9 cellular contexts compared by ENCODE assay signal in genomic region chr17:2057714-2058520, GRCh38. TPM values are rescaled to one million over a fixed set of nuclear protein-coding genes. Genes with fewer than 3 reads are reported as not detected.
DNase-seq lines count a peak whose midpoint lies in the region; ATAC-seq and TF ChIP-seq lines count a peak whose summit lies in the region.
"Had no signal": no experiment of that assay in that cellular context is flagged by ENCODE, and none has a peak within 500 bp of the region (broad histone marks: within the 10 kb centered on the region; RNA-seq: fewer than 3 reads in every experiment).

No MANE protein-coding gene starts in this region.

- peak overlapping the region; percentile 93 for H3K4me2 ChIP-seq in smooth muscle cell
- H3K4me2 ChIP-seq: KMS-11 had no signal

- peaks cover 4% of the 10 kb centered on the region for H3K79me2 ChIP-seq in smooth muscle cell (ENCODE audit: low read depth)

- TF ChIP-seq CTCF in GM12875 (IDR thresholded peaks at IDR 0.05; ENCODE audit: borderline replicate concordance, insufficient read depth, low read depth, low read length) = no peak
- TF ChIP-seq CTCF in smooth muscle cell (IDR thresholded peaks at IDR 0.05; ENCODE audit: borderline replicate concordance, insufficient read depth, poor library complexity, severe bottlenecking) = no peak
- TF ChIP-seq CTCF in BE2C (IDR thresholded peaks at IDR 0.05; ENCODE audit: low read depth, low read length) = no peak

- no peak overlapping the region for H3K9ac ChIP-seq in smooth muscle cell (ENCODE audit: low read depth)
- H3K9ac ChIP-seq: KMS-11 had no signal

- peaks cover 42% of the 10 kb centered on the region for H3K4me1 Mint-ChIP-seq in activated CD4-positive, alpha-beta memory T cell treated with anti-CD3 and anti-CD28 coated beads, Interleukin-2, amount 10 ng/mL, durations not matched to agents 7 days and 5 days

- CTCF ChIA-PET in activated CD4-positive, alpha-beta memory T cell treated with anti-CD3 and anti-CD28 coated beads, Interleukin-2, amount 10 ng/mL, durations not matched to agents 7 days and 5 days (lab: Charles Lee) = interaction anchor here (0.9 to 7.9 kb wide), 24 partner anchors 11 to 337 kb away, joined by 3 to 210 read pairs (median 4); partner anchors contain the start of gene TSR1

- H3K9me3 ChIP-seq in smooth muscle cell (replicated peaks; ENCODE audit: low read depth) (no peaks in the 10 kb centered on the region), BE2C (no peaks in the 10 kb centered on the region)

- H3K27me3 ChIP-seq in smooth muscle cell (ENCODE audit: low read depth) = peaks cover 29% of the 10 kb centered on the region
- H3K27me3 ChIP-seq in BE2C = peaks cover 15% of the 10 kb centered on the region

- H3K4me3 Mint-ChIP-seq in activated CD4-positive, alpha-beta memory T cell treated with anti-CD3 and anti-CD28 coated beads, Interleukin-2, amount 10 ng/mL, durations not matched to agents 7 days and 5 days = peak overlapping the region; percentile 50

- H3K36me3 ChIP-seq in smooth muscle cell (ENCODE audit: low read depth) (no peaks in the 10 kb centered on the region), BE2C (no peaks in the 10 kb centered on the region)

- H3K4me1 ChIP-seq in smooth muscle cell (ENCODE audit: low read depth) = peaks cover 16% of the 10 kb centered on the region
- no peaks in the 10 kb centered on the region for H3K4me1 ChIP-seq in BE2C

- WGBS in smooth muscle cell (ENCODE audit: low lambda C conversion rate) = 60% methylated on average over 77 of the region's 98 CpGs

- H3F3A ChIP-seq in smooth muscle cell (ENCODE audit: low read depth) = peaks cover 8% of the 10 kb centered on the region

- no peak for DNase-seq in activated CD4-positive, alpha-beta memory T cell treated with anti-CD3 and anti-CD28 coated beads, Interleukin-2, amount 10 ng/mL, durations not matched to agents 7 days and 5 days
- peak; percentile 56 for DNase-seq in left ventricle myocardium superior
- no peak for DNase-seq in smooth muscle cell (lab: John Stamatoyannopoulos, UW; ENCODE audit: unreplicated experiment)
- DNase-seq in NCI-H526 treated with DMSO at 0.1 percent for 48 hours (lab: John Stamatoyannopoulos, UW) = no peak
- no peak for DNase-seq in BE2C

- H2AFZ ChIP-seq in smooth muscle cell (ENCODE audit: low read depth) = no peak overlapping the region

- ATAC-seq in left ventricle myocardium superior = no peak
- no peak for ATAC-seq in GM21423 (IDR thresholded peaks at IDR 0.05; ENCODE audit: unreplicated experiment)
- no peak for ATAC-seq in HG03520 (IDR thresholded peaks at IDR 0.05; ENCODE audit: unreplicated experiment)

- POLR2A ChIA-PET in activated CD4-positive, alpha-beta memory T cell treated with anti-CD3 and anti-CD28 coated beads, Interleukin-2, amount 10 ng/mL, durations not matched to agents 7 days and 5 days (lab: Charles Lee) = interaction anchor here (0.7 to 5.9 kb wide), 16 partner anchors 12 to 279 kb away, joined by 3 to 94 read pairs (median 4); partner anchors contain the start of genes RTN4RL1, SGSM2 and TSR1

- intact Hi-C loops in left ventricle myocardium superior (cut with micrococcal nuclease) = no loop called here

- H3K36me3 Mint-ChIP-seq in activated CD4-positive, alpha-beta memory T cell treated with anti-CD3 and anti-CD28 coated beads, Interleukin-2, amount 10 ng/mL, durations not matched to agents 7 days and 5 days (ENCODE audit: low read depth) = peaks cover 40% of the 10 kb centered on the region

- H3K9me3 Mint-ChIP-seq in activated CD4-positive, alpha-beta memory T cell treated with anti-CD3 and anti-CD28 coated beads, Interleukin-2, amount 10 ng/mL, durations not matched to agents 7 days and 5 days = no peaks in the 10 kb centered on the region

- H3K27me3 Mint-ChIP-seq in activated CD4-positive, alpha-beta memory T cell treated with anti-CD3 and anti-CD28 coated beads, Interleukin-2, amount 10 ng/mL, durations not matched to agents 7 days and 5 days = peaks cover 6% of the 10 kb centered on the region

- H3K27ac ChIP-seq in smooth muscle cell (ENCODE audit: low read depth) = no peak overlapping the region
- H3K27ac ChIP-seq: KMS-11 had no signal

- H3K4me3 ChIP-seq in GM12875 (ENCODE audit: low read depth, low read length) (peak overlapping the region; percentile 93), smooth muscle cell (no peak overlapping the region), BE2C (ENCODE audit: low read depth, low read length) (no peak overlapping the region)

- H4K20me1 ChIP-seq in smooth muscle cell (ENCODE audit: low read depth) = peaks cover 25% of the 10 kb centered on the region

- no peak overlapping the region for H3K27ac Mint-ChIP-seq in activated CD4-positive, alpha-beta memory T cell treated with anti-CD3 and anti-CD28 coated beads, Interleukin-2, amount 10 ng/mL, durations not matched to agents 7 days and 5 days

RNA-seq across cellular contexts. Expression of gene HIC1, which starts 3.0 kb away (rescaled TPM):
- total RNA-seq in activated CD4-positive, alpha-beta memory T cell treated with anti-CD3 and anti-CD28 coated beads, Interleukin-2, amount 10 ng/mL, durations not matched to agents 7 days and 5 days = 10 to 100 TPM; 38.3 to 39.8 TPM
- total RNA-seq in left ventricle myocardium superior = 19.0 TPM
- total RNA-seq in smooth muscle cell = 2.6 and 2.9 TPM in 2 replicates
- 3.5 and 5.2 TPM in 2 replicates for polyA plus RNA-seq in smooth muscle cell
- polyA plus RNA-seq in BE2C (2012; ENCODE audit: insufficient read depth, insufficient read length, low read depth) = 1.3 TPM

RNA-seq across cellular contexts. Expression of gene OVCA2, which starts 16.1 kb away (rescaled TPM):
- total RNA-seq in activated CD4-positive, alpha-beta memory T cell treated with anti-CD3 and anti-CD28 coated beads, Interleukin-2, amount 10 ng/mL, durations not matched to agents 7 days and 5 days = 10 to 100 TPM; 43.2 to 45.4 TPM
- 14.4 TPM for total RNA-seq in left ventricle myocardium superior
- 42.6 and 46.7 TPM in 2 replicates for total RNA-seq in smooth muscle cell
- polyA plus RNA-seq in smooth muscle cell = 47.6 and 59.5 TPM in 2 replicates
- 45.7 TPM for polyA plus RNA-seq in BE2C (2012; ENCODE audit: insufficient read depth, insufficient read length, low read depth)

RNA-seq across cellular contexts. Expression of gene DPH1, which starts 28.0 kb away (rescaled TPM):
- total RNA-seq in activated CD4-positive, alpha-beta memory T cell treated with anti-CD3 and anti-CD28 coated beads, Interleukin-2, amount 10 ng/mL, durations not matched to agents 7 days and 5 days = 10 to 100 TPM; 28.4 to 28.8 TPM
- total RNA-seq in left ventricle myocardium superior (28.9 TPM), smooth muscle cell (15.9 and 18.1 TPM in 2 replicates)
- 33.6 and 46.6 TPM in 2 replicates for polyA plus RNA-seq in smooth muscle cell
- 130 TPM for polyA plus RNA-seq in BE2C (2012; ENCODE audit: insufficient read depth, insufficient read length, low read depth)

RNA-seq across cellular contexts. Expression of gene RTN4RL1, which starts 32.8 kb away (rescaled TPM):
- total RNA-seq in activated CD4-positive, alpha-beta memory T cell treated with anti-CD3 and anti-CD28 coated beads, Interleukin-2, amount 10 ng/mL, durations not matched to agents 7 days and 5 days = under 1 TPM; 0.33 to 0.35 TPM
- total RNA-seq in left ventricle myocardium superior (1.9 TPM), smooth muscle cell (not detected in 2 replicates)
- polyA plus RNA-seq in smooth muscle cell = not detected in 2 replicates
- polyA plus RNA-seq in BE2C (2012; ENCODE audit: insufficient read depth, insufficient read length, low read depth) = 4.8 TPM
